In genomic region chr7:73865738-73866445, GRCh38 we compare ENCODE assay signal across 8 cellular contexts. TPM values are rescaled to one million over a fixed set of nuclear protein-coding genes. Genes with fewer than 3 reads are reported as not detected.
DNase-seq lines count a peak whose midpoint lies in the region; ATAC-seq and TF ChIP-seq lines count a peak whose summit lies in the region.

No MANE protein-coding gene starts in this region.

- no peak overlapping the region for H3K27ac ChIP-seq in coronary artery

- intact Hi-C loops in mucosa of descending colon (cut with DNase I, micrococcal nuclease), result loop anchor here in 1 of 2 donors (10.0 kb wide), 1 partner anchor 159 kb away; the partner anchor contains the start of gene ELN

- ATAC-seq in mucosa of descending colon (peak; percentile 52), GM19023 (IDR thresholded peaks at IDR 0.05; ENCODE audit: unreplicated experiment) (no peak)

- H3K4me1 ChIP-seq in mucosa of descending colon (ENCODE audit: low read depth), result peaks cover 4% of the 10 kb centered on the region

- TF ChIP-seq CTCF in AG09309 (IDR thresholded peaks at IDR 0.05; ENCODE audit: control insufficient read depth, insufficient read depth, low read depth, low read length, missing control alignments) (peak; percentile 81), GM12865 (IDR thresholded peaks at IDR 0.05; ENCODE audit: insufficient read depth, low read depth, low read length, missing control alignments) (peak; percentile 52), coronary artery (IDR thresholded peaks at IDR 0.05) (peak; percentile 43), mucosa of descending colon (IDR thresholded peaks at IDR 0.05) (peak; percentile 19)

- no peak overlapping the region for H3K4me3 ChIP-seq in AG09309 (ENCODE audit: control insufficient read depth, low read depth, low read length)
- no peak overlapping the region for H3K4me3 ChIP-seq in GM12865 (ENCODE audit: low read depth, low read length)
- no peak overlapping the region for H3K4me3 ChIP-seq in coronary artery
- no peak overlapping the region for H3K4me3 ChIP-seq in mucosa of descending colon

- no peaks in the 10 kb centered on the region for H3K36me3 ChIP-seq in mucosa of descending colon (ENCODE audit: low read depth)

- H3K9me3 ChIP-seq in mucosa of descending colon, result no peaks in the 10 kb centered on the region

- DNase-seq in AG09309 (ENCODE audit: low read depth), result no peak
- peak; percentile 35 for DNase-seq in GM12865 (ENCODE audit: low read depth)
- DNase-seq in NOMO-1 treated with dmso at 0.1 percent for 144 hours (lab: John Stamatoyannopoulos, UW; ENCODE audit: unreplicated experiment), result peak; percentile 42
- no peak for DNase-seq in coronary artery (ENCODE audit: low spot score)
- peak in 1 of 3 donors; percentile 62 for DNase-seq in mucosa of descending colon
- no peak for DNase-seq in HuH-7.5 (ENCODE audit: low spot score)
- no peak for DNase-seq in stimulated activated naive CD4-positive, alpha-beta T cell (lab: John Stamatoyannopoulos, UW)

RNA-seq across cellular contexts. Expression of gene TMEM270, which starts 4.9 kb away (rescaled TPM):
- total RNA-seq in mucosa of descending colon, result not detected

RNA-seq across cellular contexts. Expression of gene METTL27, which starts 23.6 kb away (rescaled TPM):
- total RNA-seq in mucosa of descending colon, result 1 to 10 TPM; 1.6 to 4.6 (median 2.4) TPM

RNA-seq across cellular contexts. Expression of gene CLDN4, which starts 35.1 kb away (rescaled TPM):
- 1,000 to 10,000 TPM in 2 of 3 donors, 100 to 1,000 TPM in 1; 450 to 1,208 (median 1,043) TPM for total RNA-seq in mucosa of descending colon

Comparison
In these comparisons a context has a peak if more than half of its experiments do, and no peak if none do; other contexts are left out.
1. DNase-seq: peak in GM12865 (single experiment) and NOMO-1 treated with dmso at 0.1 percent for 144 hours (single experiment); none in AG09309 (single experiment), coronary artery (single experiment), HuH-7.5 (single experiment) and stimulated activated naive CD4-positive, alpha-beta T cell (0 of 6).
2. CTCF ChIP-seq: peak in every context shown above with its lines; median percentile 81 in AG09309; 52 in GM12865; 43 in coronary artery; 19 in mucosa of descending colon.